ENCODE assay signal across 22 cellular contexts in genomic region chr6:359261-360035, GRCh38. TPM values are rescaled to one million over a fixed set of nuclear protein-coding genes. Genes with fewer than 3 reads are reported as not detected.
"Had no signal": no experiment of that assay in that cellular context is flagged by ENCODE, and none has a peak within 500 bp of the region (broad histone marks: within the 10 kb centered on the region; RNA-seq: fewer than 3 reads in every experiment).

No MANE protein-coding gene starts in this region.

- H3K4me1 Mint-ChIP-seq: mesothelial cell of epicardium had no signal

- H3K4me3 Mint-ChIP-seq: activated CD4-positive, alpha-beta T cell treated with anti-CD3 and anti-CD28 coated beads, Interleukin-2, amount 10 ng/mL, durations not matched to agents 24 days and 14 days; activated CD8-positive, alpha-beta T cell treated with anti-CD3 and anti-CD28 coated beads, Interleukin-2, amount 10 ng/mL, durations not matched to agents 7 days and 5 days; activated naive CD8-positive, alpha-beta T cell treated with anti-CD3 and anti-CD28 coated beads for 36 hours; activated T-cell treated with anti-CD3 and anti-CD28 coated beads, Interleukin-2, amount 50 U/mL, for 72 hours; mesothelial cell of epicardium had no signal

- ATAC-seq: activated CD8-positive, alpha-beta T cell treated with anti-CD3 and anti-CD28 coated beads, Interleukin-2, amount 10 ng/mL, durations not matched to agents 7 days and 5 days; activated T-cell treated with anti-CD3 and anti-CD28 coated beads, Interleukin-2, amount 50 U/mL, for 72 hours; body of pancreas had no signal

- H3K9me3 Mint-ChIP-seq: activated B cell treated with CpG ODN at 0.5 μM for 24 hours had no signal

- H3K4me1 ChIP-seq: body of pancreas, foreskin keratinocyte, psoas muscle had no signal

- H3K4me3 ChIP-seq: body of pancreas, coronary artery, psoas muscle had no signal

- H3K27ac Mint-ChIP-seq: activated CD4-positive, alpha-beta T cell treated with anti-CD3 and anti-CD28 coated beads, Interleukin-2, amount 10 ng/mL, durations not matched to agents 24 days and 14 days; activated CD8-positive, alpha-beta T cell treated with anti-CD3 and anti-CD28 coated beads, Interleukin-2, amount 10 ng/mL, durations not matched to agents 7 days and 5 days; activated naive CD8-positive, alpha-beta T cell treated with anti-CD3 and anti-CD28 coated beads for 36 hours; activated T-cell treated with anti-CD3 and anti-CD28 coated beads, Interleukin-2, amount 50 U/mL, for 72 hours; mesothelial cell of epicardium had no signal

- DNase-seq: activated B cell treated with CpG ODN at 0.5 μM for 24 hours; activated CD4-positive, alpha-beta T cell treated with anti-CD3 and anti-CD28 coated beads, Interleukin-2, amount 10 ng/mL, durations not matched to agents 24 days and 14 days; activated CD8-positive, alpha-beta memory T cell treated with anti-CD3 and anti-CD28 coated beads, Interleukin-2, amount 50 U/mL, for 4 hours; activated CD8-positive, alpha-beta T cell treated with anti-CD3 and anti-CD28 coated beads, Interleukin-2, amount 10 ng/mL, durations not matched to agents 7 days and 5 days; activated gamma-delta T cell; activated naive CD8-positive, alpha-beta T cell treated with anti-CD3 and anti-CD28 coated beads for 36 hours; activated T-cell treated with anti-CD3 and anti-CD28 coated beads, Interleukin-2, amount 50 U/mL, for 72 hours; amygdala; body of pancreas; caudate nucleus; effector CD4-positive, alpha-beta T cell; foreskin keratinocyte; glutamatergic neuron; hypothalamus; kidney glomerular epithelial cell; psoas muscle; stimulated activated CD4-positive, alpha-beta T cell treated with anti-CD3 and anti-CD28 coated beads, Interleukin-12 subunit alpha, Interleukin-12 subunit beta, amount 100 ng/mL, for 4 hours; stimulated activated CD4-positive, alpha-beta T cell treated with anti-CD3 and anti-CD28 coated beads, Interleukin-2, amount 100 ng/mL, for 24 hours; substantia nigra; trophoblast cell had no signal

- H3K27ac ChIP-seq: body of pancreas, coronary artery, foreskin keratinocyte, psoas muscle had no signal

- H3K27me3 Mint-ChIP-seq: activated B cell treated with CpG ODN at 0.5 μM for 24 hours; activated naive CD8-positive, alpha-beta T cell treated with anti-CD3 and anti-CD28 coated beads for 36 hours had no signal

- H3K27me3 ChIP-seq: body of pancreas, foreskin keratinocyte had no signal

RNA-seq across cellular contexts. Expression of gene IRF4, which starts 32.1 kb away (rescaled TPM):
- total RNA-seq: foreskin keratinocyte, mesothelial cell of epicardium had no signal
- polyA plus RNA-seq: foreskin keratinocyte had no signal
